11 cellular contexts compared by ENCODE assay signal in genomic region chr19:39160523-39160861, GRCh38. TPM values are rescaled to one million over a fixed set of nuclear protein-coding genes. Genes with fewer than 3 reads are reported as not detected.
DNase-seq lines count a peak whose midpoint lies in the region; ATAC-seq and TF ChIP-seq lines count a peak whose summit lies in the region.
"Had no signal": no experiment of that assay in that cellular context is flagged by ENCODE, and none has a peak within 500 bp of the region (broad histone marks: within the 10 kb centered on the region; RNA-seq: fewer than 3 reads in every experiment).

No MANE protein-coding gene starts in this region.

- DNase-seq in EH (ENCODE audit: low read depth) (peak; percentile 50), astrocyte of the hippocampus (ENCODE audit: low read depth, low spot score) (peak; percentile 68), Right ventricle myocardium superior (peak; percentile 72), sigmoid colon (peak; percentile 87), SHP77 (lab: John Stamatoyannopoulos, UW) (no peak), substantia nigra (lab: John Stamatoyannopoulos, UW) (no peak)
- DNase-seq in activated CD4-positive, alpha-beta T cell treated with anti-CD3 and anti-CD28 coated beads for 1 hour: no peak
- DNase-seq: NCI-H526 had no signal

- 51 to 55% methylated on average over 8 of the region's 8 CpGs for WGBS in sigmoid colon, 2 donors

- H3K36me3 ChIP-seq in sigmoid colon: peaks cover 0 to 5% (median 0%) of the 10 kb centered on the region in 4 donors

- ATAC-seq in Right ventricle myocardium superior (ENCODE audit: poor library complexity) (peak; percentile 46), GM19463 (IDR thresholded peaks at IDR 0.05; ENCODE audit: unreplicated experiment) (no peak)

- peak overlapping the region; percentile 58 to 73 (median 70) for H3K27ac ChIP-seq in sigmoid colon
- no peak overlapping the region for H3K27ac ChIP-seq in substantia nigra (ENCODE audit: low read depth, low read length, poor library complexity, severe bottlenecking)

- no peak for TF ChIP-seq EP300 in sigmoid colon (IDR thresholded peaks at IDR 0.05)

- peaks cover 0 to 57% (median 51%) of the 10 kb centered on the region in 4 donors for H3K4me1 ChIP-seq in sigmoid colon

- H3K9me3 ChIP-seq in sigmoid colon: no peaks in the 10 kb centered on the region

- intact Hi-C loops in Right ventricle myocardium superior (cut with DNase I): no loop called here
- intact Hi-C loops in sigmoid colon (cut with DNase I): no loop called here

- TF ChIP-seq POLR2A in sigmoid colon (IDR thresholded peaks at IDR 0.05): no peak

- no peak overlapping the region for H3K4me3 ChIP-seq in sigmoid colon

- no peaks in the 10 kb centered on the region for H3K27me3 ChIP-seq in sigmoid colon

- no peak for TF ChIP-seq CTCF in sigmoid colon (IDR thresholded peaks at IDR 0.05)

RNA-seq across cellular contexts. Expression of gene PAK4, which starts 34.9 kb away (rescaled TPM):
- 14.0 TPM for total RNA-seq in Right ventricle myocardium superior
- total RNA-seq in sigmoid colon: 10 to 100 TPM in 2 of 4 donors, 1 to 10 TPM in 2; 6.2 to 27.1 (median 9.3) TPM
- 10 to 100 TPM; 42.1 to 62.0 (median 45.0) TPM for polyA plus RNA-seq in sigmoid colon

RNA-seq across cellular contexts. Expression of gene NCCRP1, which starts 36.3 kb away (rescaled TPM):
- total RNA-seq in Right ventricle myocardium superior (not detected), sigmoid colon (under 1 TPM in 1 of 4 donors, not detected in 3; 0.41 TPM)
- under 1 TPM in 2 of 3 donors, not detected in 1; 0.52 to 0.60 TPM for polyA plus RNA-seq in sigmoid colon
- total RNA-seq: T-helper 2 cell treated with Interferon-gamma antibody and Interleukin-4, amounts not matched to agents 100 ng/mL and 5 ng/mL, for 36 hours had no signal

RNA-seq across cellular contexts. Expression of gene SYCN, which starts 43.6 kb away (rescaled TPM):
- total RNA-seq in Right ventricle myocardium superior: not detected
- not detected for total RNA-seq in sigmoid colon
- not detected for polyA plus RNA-seq in sigmoid colon
- total RNA-seq: epithelial cell of proximal tubule; T-helper 2 cell treated with Interferon-gamma antibody and Interleukin-4, amounts not matched to agents 100 ng/mL and 5 ng/mL, for 36 hours had no signal

Comparison
In these comparisons a context has a peak if more than half of its experiments do, and no peak if none do; other contexts are left out.
1. DNase-seq: peak in EH (single experiment), astrocyte of the hippocampus (single experiment), Right ventricle myocardium superior (single experiment) and sigmoid colon (single experiment); none in activated CD4-positive, alpha-beta T cell treated with anti-CD3 and anti-CD28 coated beads for 1 hour (single experiment), SHP77 (0 of 2) and substantia nigra (0 of 49).